ENCODE assay signal across 8 cellular contexts in genomic region chr16:17070882-17071592, GRCh38.
DNase-seq lines count a peak whose midpoint lies in the region; ATAC-seq and TF ChIP-seq lines count a peak whose summit lies in the region.

No MANE protein-coding gene starts in this region.

- CTCF ChIA-PET in activated CD4-positive, alpha-beta memory T cell treated with anti-CD3 and anti-CD28 coated beads, Interleukin-2, amount 10 ng/mL, durations not matched to agents 7 days and 5 days (lab: Charles Lee) = no interaction called here

- H3K9me3 Mint-ChIP-seq in activated CD4-positive, alpha-beta memory T cell treated with anti-CD3 and anti-CD28 coated beads, Interleukin-2, amount 10 ng/mL, durations not matched to agents 7 days and 5 days = no peaks in the 10 kb centered on the region

- no peak overlapping the region for H3K4me3 Mint-ChIP-seq in activated CD4-positive, alpha-beta memory T cell treated with anti-CD3 and anti-CD28 coated beads, Interleukin-2, amount 10 ng/mL, durations not matched to agents 7 days and 5 days

- H3K27me3 Mint-ChIP-seq in activated CD4-positive, alpha-beta memory T cell treated with anti-CD3 and anti-CD28 coated beads, Interleukin-2, amount 10 ng/mL, durations not matched to agents 7 days and 5 days = no peaks in the 10 kb centered on the region

- H3K4me1 Mint-ChIP-seq in activated CD4-positive, alpha-beta memory T cell treated with anti-CD3 and anti-CD28 coated beads, Interleukin-2, amount 10 ng/mL, durations not matched to agents 7 days and 5 days = peaks cover 10% of the 10 kb centered on the region

- H3K27ac ChIP-seq in coronary artery = no peak overlapping the region

- POLR2A ChIA-PET in activated CD4-positive, alpha-beta memory T cell treated with anti-CD3 and anti-CD28 coated beads, Interleukin-2, amount 10 ng/mL, durations not matched to agents 7 days and 5 days (lab: Charles Lee) = interaction anchor here (0.6 kb wide), 1 partner anchor 58 kb away, joined by 3 read pairs; no protein-coding TSS in a partner anchor

- ATAC-seq in GM19023 (IDR thresholded peaks at IDR 0.05; ENCODE audit: unreplicated experiment) (peak; percentile 68), HG02973 (IDR thresholded peaks at IDR 0.05; ENCODE audit: unreplicated experiment) (peak; percentile 59), esophagus mucosa (peak; percentile 70)

- no peak overlapping the region for H3K27ac Mint-ChIP-seq in activated CD4-positive, alpha-beta memory T cell treated with anti-CD3 and anti-CD28 coated beads, Interleukin-2, amount 10 ng/mL, durations not matched to agents 7 days and 5 days

- H3K4me3 ChIP-seq in coronary artery = no peak overlapping the region

- no peak for TF ChIP-seq CTCF in coronary artery (IDR thresholded peaks at IDR 0.05)

- H3K36me3 Mint-ChIP-seq in activated CD4-positive, alpha-beta memory T cell treated with anti-CD3 and anti-CD28 coated beads, Interleukin-2, amount 10 ng/mL, durations not matched to agents 7 days and 5 days (ENCODE audit: low read depth) = no peaks in the 10 kb centered on the region

- DNase-seq in NCI-H2196 treated with DMSO at 0.1 percent for 48 hours (lab: John Stamatoyannopoulos, UW; ENCODE audit: unreplicated experiment) (peak; percentile 70), foreskin melanocyte (no peak), coronary artery (ENCODE audit: low spot score) (no peak)
- DNase-seq in activated CD4-positive, alpha-beta memory T cell treated with anti-CD3 and anti-CD28 coated beads, Interleukin-2, amount 10 ng/mL, durations not matched to agents 7 days and 5 days = peak; percentile 39
- DNase-seq in stimulated activated CD4-positive, alpha-beta T cell treated with anti-CD3 and anti-CD28 coated beads, Interleukin-1b, Interleukin-23, amount 100 ng/mL, for 4 hours (ENCODE audit: low read depth in 2 of 2) = peak; percentile 65 to 76

Comparison
In these comparisons a context has a peak if more than half of its experiments do, and no peak if none do; other contexts are left out.
1. DNase-seq: peak in NCI-H2196 treated with DMSO at 0.1 percent for 48 hours (single experiment), activated CD4-positive, alpha-beta memory T cell treated with anti-CD3 and anti-CD28 coated beads, Interleukin-2, amount 10 ng/mL, durations not matched to agents 7 days and 5 days (single experiment) and stimulated activated CD4-positive, alpha-beta T cell treated with anti-CD3 and anti-CD28 coated beads, Interleukin-1b, Interleukin-23, amount 100 ng/mL, for 4 hours (2 of 2); none in foreskin melanocyte (single experiment) and coronary artery (single experiment).
2. Peak in every context shown above with its lines, with median percentiles within 50 percentile points of each other: ATAC-seq.